In the genomic region with DNA sequence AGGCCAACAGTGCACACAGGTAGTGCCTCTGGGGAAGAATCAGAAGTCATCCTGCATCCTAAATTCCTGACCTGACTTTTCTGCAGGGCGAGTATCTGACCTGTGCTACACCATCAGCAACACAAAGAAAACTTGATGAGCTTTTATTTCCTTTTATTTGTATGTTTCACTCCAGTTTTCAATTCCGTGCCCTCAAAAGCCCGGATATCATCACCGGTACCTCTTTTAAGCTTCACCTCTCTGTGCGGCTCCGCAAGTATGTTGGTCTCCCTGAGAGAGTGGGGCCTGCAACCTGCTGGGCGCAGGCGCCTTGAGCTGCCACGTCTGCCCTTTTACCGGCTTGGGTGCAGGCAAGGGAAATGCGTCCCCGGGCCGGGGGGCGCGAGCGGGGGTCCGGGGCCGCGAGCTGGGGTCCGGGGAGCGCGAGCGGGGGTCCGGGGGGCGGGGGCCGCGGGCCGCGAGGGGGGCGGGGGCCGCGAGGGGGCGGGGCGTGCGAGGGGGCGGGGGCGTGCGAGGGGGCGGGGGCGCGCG, we compare ENCODE assay signal across 8 cellular contexts. TPM values are rescaled to one million over a fixed set of nuclear protein-coding genes. Genes with fewer than 3 reads are reported as not detected.
DNase-seq lines count a peak whose midpoint lies in the region; ATAC-seq lines count a peak whose summit lies in the region.

No MANE protein-coding gene starts in this region.

- H3K4me3 Mint-ChIP-seq in activated naive CD8-positive, alpha-beta T cell: peak overlapping the region; percentile 85

- H3K27me3 Mint-ChIP-seq in activated naive CD8-positive, alpha-beta T cell: peaks cover 12% of the 10 kb centered on the region

- intact Hi-C loops in Right ventricle myocardium superior (cut with DNase I): no loop called here
- intact Hi-C loops in posterior vena cava (cut with DNase I): no loop called here

- peaks cover 11% of the 10 kb centered on the region for H3K4me1 Mint-ChIP-seq in activated naive CD8-positive, alpha-beta T cell (ENCODE audit: low read depth)

- peaks cover 25% of the 10 kb centered on the region for H3K9me3 Mint-ChIP-seq in activated naive CD8-positive, alpha-beta T cell (ENCODE audit: low read depth)

- peak; percentile 83 for ATAC-seq in Right ventricle myocardium superior (ENCODE audit: poor library complexity)
- ATAC-seq in GM21423 (IDR thresholded peaks at IDR 0.05; ENCODE audit: unreplicated experiment): no peak
- ATAC-seq in HG02840 (IDR thresholded peaks at IDR 0.05; ENCODE audit: low FRiP score, unreplicated experiment): no peak
- no peak for ATAC-seq in HG03457 (IDR thresholded peaks at IDR 0.05; ENCODE audit: unreplicated experiment)

- DNase-seq in COLO668 (lab: John Stamatoyannopoulos, UW; ENCODE audit: unreplicated experiment) (peak; percentile 1), NCI-H2227 (lab: John Stamatoyannopoulos, UW; ENCODE audit: unreplicated experiment) (peak; percentile 83), Right ventricle myocardium superior (peak; percentile 64), posterior vena cava (ENCODE audit: low spot score) (peak; percentile 84)

- H3K36me3 Mint-ChIP-seq in activated naive CD8-positive, alpha-beta T cell: peaks cover 29% of the 10 kb centered on the region

- H3K27ac Mint-ChIP-seq in activated naive CD8-positive, alpha-beta T cell: peak overlapping the region; percentile 58

RNA-seq across cellular contexts. Expression of gene DUXA, which starts 4.3 kb away (rescaled TPM):
- total RNA-seq in Right ventricle myocardium superior (not detected), posterior vena cava (under 1 TPM in 1 of 2 donors, not detected in 1; 0.38 TPM)

RNA-seq across cellular contexts. Expression of gene ZNF264, which starts 19.7 kb away (rescaled TPM):
- total RNA-seq in Right ventricle myocardium superior: 18.1 TPM
- total RNA-seq in posterior vena cava: 10 to 100 TPM; 35.1 to 37.8 TPM

RNA-seq across cellular contexts. Expression of gene ZIM3, which starts 26.6 kb away (rescaled TPM):
- not detected for total RNA-seq in Right ventricle myocardium superior
- not detected for total RNA-seq in posterior vena cava

RNA-seq across cellular contexts. Expression of gene USP29, which starts 51.8 kb away (rescaled TPM):
- total RNA-seq in Right ventricle myocardium superior (not detected), posterior vena cava (not detected)

RNA-seq across cellular contexts. Expression of gene AURKC, which starts 59.2 kb away (rescaled TPM):
- total RNA-seq in Right ventricle myocardium superior: 0.91 TPM
- 1 to 10 TPM; 1.6 to 2.0 TPM for total RNA-seq in posterior vena cava

Comparison
In these comparisons a context has a peak if more than half of its experiments do, and no peak if none do; other contexts are left out.
1. DNase-seq: peak in every context shown above with its lines; median percentile 84 in posterior vena cava; 83 in NCI-H2227; 64 in Right ventricle myocardium superior; 1 in COLO668.